21 cellular contexts compared by ENCODE assay signal in the genomic region with DNA sequence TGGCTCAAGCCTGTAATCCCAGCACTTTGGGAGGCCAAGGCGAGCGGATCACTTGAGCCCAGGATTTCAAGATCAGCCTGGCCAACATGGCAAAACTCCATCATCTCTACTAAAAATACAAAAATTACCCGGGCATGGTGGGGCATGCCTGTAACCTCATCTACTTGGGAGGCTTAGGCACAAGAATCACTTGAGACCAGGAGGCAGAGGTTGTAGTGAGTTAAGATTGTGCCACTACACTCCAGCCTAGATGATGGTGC. TPM values are rescaled to one million over a fixed set of nuclear protein-coding genes. Genes with fewer than 3 reads are reported as not detected.
"Had no signal": no experiment of that assay in that cellular context is flagged by ENCODE, and none has a peak within 500 bp of the region (broad histone marks: within the 10 kb centered on the region; RNA-seq: fewer than 3 reads in every experiment).

No MANE protein-coding gene starts in this region.

- H3K9me3 ChIP-seq: mucosa of descending colon, ovary, SK-N-SH had no signal

- H3K36me3 ChIP-seq: ovary had no signal

- H3K4me3 Mint-ChIP-seq: activated naive CD8-positive, alpha-beta T cell treated with anti-CD3 and anti-CD28 coated beads for 36 hours; immature natural killer cell; memory B cell; naive thymus-derived CD4-positive, alpha-beta T cell; T-cell; type B pancreatic cell had no signal

- H3K4me3 ChIP-seq: mucosa of descending colon, ovary had no signal

- H3K27me3 ChIP-seq: ovary had no signal

- ATAC-seq: activated CD4-positive, CD25-positive, alpha-beta regulatory T cell treated with anti-CD3 and anti-CD28 coated beads, Interleukin-2, amount 50 U/mL, for 24 hours; naive thymus-derived CD4-positive, alpha-beta T cell; T-cell had no signal

- H3K27ac Mint-ChIP-seq: activated naive CD8-positive, alpha-beta T cell treated with anti-CD3 and anti-CD28 coated beads for 36 hours; immature natural killer cell; memory B cell; naive thymus-derived CD4-positive, alpha-beta T cell; T-cell; type B pancreatic cell had no signal

- H3K36me3 Mint-ChIP-seq: activated naive CD8-positive, alpha-beta T cell treated with anti-CD3 and anti-CD28 coated beads for 36 hours; immature natural killer cell; memory B cell; naive thymus-derived CD4-positive, alpha-beta T cell; T-cell; type B pancreatic cell had no signal

- DNase-seq: activated CD4-positive, alpha-beta T cell treated with anti-CD3 and anti-CD28 coated beads, Interleukin-2, amount 50 U/mL, for 1 hour; activated CD8-positive, alpha-beta memory T cell treated with anti-CD3 and anti-CD28 coated beads for 24 hours; activated naive CD8-positive, alpha-beta T cell treated with anti-CD3 and anti-CD28 coated beads for 36 hours; anterior cingulate cortex; dermis blood vessel endothelial cell; erythroblast; glutamatergic neuron; immature natural killer cell; left colon; mucosa of descending colon; naive thymus-derived CD4-positive, alpha-beta T cell; ovary; SK-N-SH; stimulated activated CD4-positive, alpha-beta T cell treated with anti-CD3 and anti-CD28 coated beads, Interleukin-4, amount 100 ng/mL, for 24 hours; stimulated activated naive CD4-positive, alpha-beta T cell; substantia nigra; T-cell; T1000 had no signal

- H3K27me3 Mint-ChIP-seq: type B pancreatic cell had no signal

- H3K27ac ChIP-seq: ovary had no signal

- H3K9me3 Mint-ChIP-seq: activated naive CD8-positive, alpha-beta T cell treated with anti-CD3 and anti-CD28 coated beads for 36 hours; immature natural killer cell; memory B cell; T-cell; type B pancreatic cell had no signal

- H3K4me1 Mint-ChIP-seq: activated naive CD8-positive, alpha-beta T cell treated with anti-CD3 and anti-CD28 coated beads for 36 hours; immature natural killer cell; memory B cell; naive thymus-derived CD4-positive, alpha-beta T cell; T-cell had no signal

RNA-seq across cellular contexts. Expression of gene PALMD, which starts 12.0 kb away (rescaled TPM):
- total RNA-seq: activated naive CD8-positive, alpha-beta T cell treated with anti-CD3 and anti-CD28 coated beads for 36 hours; naive thymus-derived CD4-positive, alpha-beta T cell had no signal
- polyA plus RNA-seq: immature natural killer cell; naive thymus-derived CD4-positive, alpha-beta T cell had no signal
